26 cellular contexts compared by ENCODE assay signal in genomic region chr17:3792481-3792880, GRCh38. TPM values are rescaled to one million over a fixed set of nuclear protein-coding genes. Genes with fewer than 3 reads are reported as not detected.
DNase-seq lines count a peak whose midpoint lies in the region; ATAC-seq and TF ChIP-seq lines count a peak whose summit lies in the region.
"Had no signal": no experiment of that assay in that cellular context is flagged by ENCODE, and none has a peak within 500 bp of the region (broad histone marks: within the 10 kb centered on the region; RNA-seq: fewer than 3 reads in every experiment).

No MANE protein-coding gene starts in this region.

- no peak for ATAC-seq in HG03196 (IDR thresholded peaks at IDR 0.05; ENCODE audit: unreplicated experiment)
- ATAC-seq in body of pancreas = no peak
- ATAC-seq: effector memory CD8-positive, alpha-beta T cell; GM23338 had no signal

- H3K27me3 ChIP-seq in prostate gland (replicated peaks; ENCODE audit: insufficient read depth) (no peaks in the 10 kb centered on the region), body of pancreas (no peaks in the 10 kb centered on the region)
- H3K27me3 ChIP-seq: ascending aorta, esophagus squamous epithelium, upper lobe of left lung had no signal

- peaks cover 33% of the 10 kb centered on the region for H3K4me1 Mint-ChIP-seq in HFFc6 (ENCODE audit: low read depth)

- H3K27ac ChIP-seq in VCaP (peak overlapping the region; percentile 38), prostate gland (no peak overlapping the region), body of pancreas (no peak overlapping the region)
- H3K27ac ChIP-seq: ascending aorta, parathyroid adenoma, upper lobe of left lung had no signal

- H3K4me3 ChIP-seq in prostate gland = no peak overlapping the region
- no peak overlapping the region for H3K4me3 ChIP-seq in body of pancreas
- H3K4me3 ChIP-seq: ascending aorta, esophagus squamous epithelium, GM23338, lung, upper lobe of left lung had no signal

- no peak overlapping the region for H3K4me3 Mint-ChIP-seq in HFFc6
- H3K4me3 Mint-ChIP-seq: GM23338 had no signal

- DNase-seq in HFFc6 = no peak
- peak in 28 of 51 donors; percentile 0 to 62 (median 27) for DNase-seq in hypothalamus (lab: John Stamatoyannopoulos, UW)
- peak; percentile 73 for DNase-seq in prostate gland (ENCODE audit: low spot score)
- no peak for DNase-seq in NCI-H1694 (lab: John Stamatoyannopoulos, UW)
- no peak for DNase-seq in epidermal melanocyte (ENCODE audit: insufficient read length, low spot score)
- no peak for DNase-seq in body of pancreas
- DNase-seq: activated CD4-positive, alpha-beta T cell treated with anti-CD3 and anti-CD28 coated beads for 1 hour; activated CD8-positive, alpha-beta memory T cell treated with anti-CD3 and anti-CD28 coated beads for 24 hours; activated naive CD4-positive, alpha-beta T cell treated with anti-CD3 and anti-CD28 coated beads, Interleukin-2, amount 50 U/mL, for 16 hours; activated T-cell treated with anti-CD3 and anti-CD28 coated beads, Interleukin-2, amount 50 U/mL, for 48 hours; DMS79; effector memory CD8-positive, alpha-beta T cell; esophagus squamous epithelium; glutamatergic neuron; KG1; NCI-H1105; NCI-H524 treated with DMSO at 0.1 percent for 48 hours; stimulated activated CD4-positive, alpha-beta T cell treated with anti-CD3 and anti-CD28 coated beads, Interleukin-2, amount 100 ng/mL, for 24 hours; stimulated activated naive CD4-positive, alpha-beta T cell treated with Interleukin-2 at 50 U/mL for 16 hours; upper lobe of left lung had no signal

- H3K4me1 ChIP-seq in prostate gland (replicated peaks) (no peaks in the 10 kb centered on the region), body of pancreas (no peaks in the 10 kb centered on the region)
- H3K4me1 ChIP-seq: ascending aorta, parathyroid adenoma had no signal

- H3K27ac Mint-ChIP-seq in HFFc6 = peak overlapping the region; percentile 16; the same call in 1 of the 2 replicates
- H3K27ac Mint-ChIP-seq: GM23338 had no signal

- no peaks in the 10 kb centered on the region for H3K36me3 Mint-ChIP-seq in HFFc6 (ENCODE audit: low read depth)

- TF ChIP-seq CTCF in HFFc6 (IDR thresholded peaks at IDR 0.05) (no peak), VCaP (conservative IDR thresholded peaks at IDR 0.05) (no peak), prostate gland (IDR thresholded peaks at IDR 0.05) (no peak), body of pancreas (IDR thresholded peaks at IDR 0.05) (no peak)

- WGBS in prostate gland = 24% methylated on average over 6 of the region's 6 CpGs
- WGBS in body of pancreas, 2 donors = 55 to 57% methylated on average over 6 of the region's 6 CpGs

- H3K36me3 ChIP-seq in prostate gland = no peaks in the 10 kb centered on the region
- no peaks in the 10 kb centered on the region for H3K36me3 ChIP-seq in body of pancreas (replicated peaks in 1 of 2; ENCODE audit: insufficient read depth in 1 of 2, low read depth in 2 of 2)
- H3K36me3 ChIP-seq: ascending aorta, esophagus squamous epithelium, upper lobe of left lung had no signal

- H3K27me3 Mint-ChIP-seq in HFFc6 (ENCODE audit: insufficient read depth) = peaks cover 1% of the 10 kb centered on the region; the same call in 1 of the 2 replicates
- H3K27me3 Mint-ChIP-seq: effector memory CD8-positive, alpha-beta T cell had no signal

- intact Hi-C loops in prostate gland (cut with DNase I) (no loop called here), body of pancreas (cut with DNase I) (no loop called here)

- H3K9me3 ChIP-seq in prostate gland (no peaks in the 10 kb centered on the region), body of pancreas (no peaks in the 10 kb centered on the region)
- H3K9me3 ChIP-seq: ascending aorta, esophagus squamous epithelium, upper lobe of left lung had no signal

- TF ChIP-seq POLR2A in prostate gland (IDR thresholded peaks at IDR 0.05) (no peak), body of pancreas (IDR thresholded peaks at IDR 0.05) (no peak)

- H3K9me3 Mint-ChIP-seq in HFFc6 = no peaks in the 10 kb centered on the region
- H3K9me3 Mint-ChIP-seq: effector memory CD8-positive, alpha-beta T cell; GM23338 had no signal

RNA-seq across cellular contexts. Expression of gene ITGAE, which starts 8.5 kb away (rescaled TPM):
- 10 to 100 TPM; 28.2 to 35.0 (median 30.8) TPM for total RNA-seq in HFFc6 (2021; fragmentation: NEBNext Ultra II Directional; extraction: Animal tissue kit (Norgen Biotek cat#: 25700))
- total RNA-seq in prostate gland = 10 to 100 TPM; 16.2 to 27.6 TPM
- total RNA-seq in body of pancreas = 10 to 100 TPM in 1 of 2 donors, 1 to 10 TPM in 1; 9.1 to 12.9 TPM

RNA-seq across cellular contexts. Expression of gene NCBP3, which starts 53.6 kb away (rescaled TPM):
- total RNA-seq in HFFc6 (2021; fragmentation: NEBNext Ultra II Directional; extraction: Animal tissue kit (Norgen Biotek cat#: 25700)) = 10 to 100 TPM; 22.4 to 28.6 (median 25.3) TPM
- 100 to 1,000 TPM in 1 of 2 donors, 10 to 100 TPM in 1; 14.8 to 370 TPM for total RNA-seq in prostate gland
- 10 to 100 TPM; 23.4 to 34.2 TPM for total RNA-seq in body of pancreas

Comparison
In these comparisons a context has a peak if more than half of its experiments do, and no peak if none do; other contexts are left out.
1. DNase-seq: peak in hypothalamus (28 of 51) and prostate gland (single experiment); none in HFFc6 (single experiment), NCI-H1694 (single experiment), epidermal melanocyte (single experiment) and body of pancreas (0 of 4).